ENCODE assay signal across 34 cellular contexts in genomic region chrY:13612916-13613315, GRCh38.
"Had no signal": no experiment of that assay in that cellular context is flagged by ENCODE, and none has a peak within 500 bp of the region (broad histone marks: within the 10 kb centered on the region; RNA-seq: fewer than 3 reads in every experiment).

No MANE protein-coding gene starts in this region.

- H3K36me3 ChIP-seq: MG63 had no signal

- H3K9me3 ChIP-seq: MG63 had no signal

- DNase-seq: Karpas-422, Kasumi-1, MG63, MM.1S, MV-4-11, NCI-H1048, NCI-H1092, NCI-H1092 treated with DMSO at 0.1 percent for 48 hours, NCI-H1105, NCI-H1105 treated with DMSO at 0.1 percent for 48 hours, NCI-H1417, NCI-H1417 treated with DMSO at 0.1 percent for 48 hours, NCI-H1436, NCI-H1436 treated with DMSO at 0.1 percent for 48 hours, NCI-H146, NCI-H1694, NCI-H1694 treated with DMSO at 0.1 percent for 48 hours, NCI-H187, NCI-H187 treated with DMSO at 0.1 percent for 48 hours, NCI-H1930, NCI-H2029, NCI-H2029 treated with DMSO at 0.1 percent for 48 hours, NCI-H2081, NCI-H2081 treated with DMSO at 0.1 percent for 48 hours, NCI-H2107, NCI-H2171, NCI-H2171 treated with DMSO at 0.1 percent for 48 hours, NCI-H2227 treated with DMSO at 0.1 percent for 48 hours, NCI-H226, NCI-H345, NCI-H446, NCI-H446 treated with DMSO at 0.1 percent for 48 hours, NCI-H510A, NCI-H510A treated with DMSO at 0.1 percent for 48 hours had no signal

- H3K27me3 ChIP-seq: MG63 had no signal

- H3K4me3 ChIP-seq: MG63 had no signal
